In genomic region chr13:29540334-29540733, GRCh38 we compare ENCODE assay signal across 18 cellular contexts. TPM values are rescaled to one million over a fixed set of nuclear protein-coding genes. Genes with fewer than 3 reads are reported as not detected.
A peak's percentile ranks its signal among the peaks of the same experiment; 100 is the strongest.
DNase-seq lines count a peak whose midpoint lies in the region; ATAC-seq and TF ChIP-seq lines count a peak whose summit lies in the region.
"Had no signal": no experiment of that assay in that cellular context is flagged by ENCODE, and none has a peak within 500 bp of the region (broad histone marks: within the 10 kb centered on the region; RNA-seq: fewer than 3 reads in every experiment).

No MANE protein-coding gene starts in this region.

- CTCF ChIA-PET in OCI-LY7 (lab: Charles Lee; ENCODE audit: unreplicated experiment), result no interaction called here

- no peaks in the 10 kb centered on the region for H3F3A ChIP-seq in smooth muscle cell (ENCODE audit: low read depth)

- H3K4me3 ChIP-seq in OCI-LY7 (ENCODE audit: low read depth, low read length, poor library complexity, severe bottlenecking), result no peak overlapping the region
- H3K4me3 ChIP-seq in endodermal cell (ENCODE audit: low read length), result no peak overlapping the region
- no peak overlapping the region for H3K4me3 ChIP-seq in smooth muscle cell

- H3K4me2 ChIP-seq in OCI-LY7 (ENCODE audit: low read length) (no peak overlapping the region), smooth muscle cell (no peak overlapping the region)

- H2AFZ ChIP-seq in OCI-LY7 (ENCODE audit: low read length) (no peak overlapping the region), smooth muscle cell (ENCODE audit: low read depth) (no peak overlapping the region)

- H3K36me3 ChIP-seq in OCI-LY7 (ENCODE audit: insufficient read depth, low read length) (peaks cover 89% of the 10 kb centered on the region), endodermal cell (ENCODE audit: control insufficient read depth, insufficient read depth, low read length) (peaks cover 9% of the 10 kb centered on the region), smooth muscle cell (ENCODE audit: low read depth) (no peaks in the 10 kb centered on the region)

- H3K4me1 ChIP-seq in OCI-LY7 (ENCODE audit: insufficient read depth, low read length, poor library complexity, severe bottlenecking), result peaks cover 14% of the 10 kb centered on the region
- H3K4me1 ChIP-seq in endodermal cell (ENCODE audit: control insufficient read depth, insufficient read depth, low read length), result peaks cover 13% of the 10 kb centered on the region
- no peaks in the 10 kb centered on the region for H3K4me1 ChIP-seq in smooth muscle cell (ENCODE audit: low read depth)

- no peaks in the 10 kb centered on the region for H3K27me3 Mint-ChIP-seq in activated T-cell treated with anti-CD3 and anti-CD28 coated beads, Interleukin-2, amount 50 U/mL, for 24 hours
- no peaks in the 10 kb centered on the region for H3K27me3 Mint-ChIP-seq in endodermal cell (ENCODE audit: insufficient read depth)
- H3K27me3 Mint-ChIP-seq in stimulated activated naive B cell treated with anti-CD40 and anti-IgM and Interleukin-4, amounts not matched to agents 10 μg/mL and 1 μg/mL and 100 μg/mL, for 72 hours, result no peaks in the 10 kb centered on the region
- H3K27me3 Mint-ChIP-seq: B cell; CD4-positive, alpha-beta memory T cell had no signal

- in situ Hi-C loops in GM13976 (cut with MboI; ENCODE audit: low sequenced_read_pairs, unreplicated experiment), result no loop called here

- H3K36me3 Mint-ChIP-seq in activated T-cell treated with anti-CD3 and anti-CD28 coated beads, Interleukin-2, amount 50 U/mL, for 24 hours (ENCODE audit: low read depth), result peaks cover 92% of the 10 kb centered on the region
- H3K36me3 Mint-ChIP-seq in endodermal cell (ENCODE audit: low read depth), result no peaks in the 10 kb centered on the region
- peaks cover 35 to 56% of the 10 kb centered on the region in 2 donors for H3K36me3 Mint-ChIP-seq in stimulated activated naive B cell treated with anti-CD40 and anti-IgM and Interleukin-4, amounts not matched to agents 10 μg/mL and 1 μg/mL and 100 μg/mL, for 72 hours

- TSS peak; percentile 13 for BruUV-seq in OCI-LY7 (replicated peaks; lab: Mats Ljungman, UMichigan)

- H3K9ac ChIP-seq in endodermal cell (ENCODE audit: extremely low read depth, low read length, poor library complexity, severe bottlenecking) (no peak overlapping the region), smooth muscle cell (ENCODE audit: low read depth) (no peak overlapping the region)

- H3K27me3 ChIP-seq in endodermal cell (ENCODE audit: control insufficient read depth, insufficient read depth, low read length, poor library complexity, severe bottlenecking) (no peaks in the 10 kb centered on the region), smooth muscle cell (ENCODE audit: low read depth) (no peaks in the 10 kb centered on the region)

- intact Hi-C loops in OCI-LY7 (cut with micrococcal nuclease; ENCODE audit: unreplicated experiment), result no loop called here

- H3K4me1 Mint-ChIP-seq in activated T-cell treated with anti-CD3 and anti-CD28 coated beads, Interleukin-2, amount 50 U/mL, for 24 hours (ENCODE audit: low read depth), result peaks cover 63% of the 10 kb centered on the region
- H3K4me1 Mint-ChIP-seq in endodermal cell, result peaks cover 20% of the 10 kb centered on the region
- peaks cover 30 to 39% of the 10 kb centered on the region in 2 donors for H3K4me1 Mint-ChIP-seq in stimulated activated naive B cell treated with anti-CD40 and anti-IgM and Interleukin-4, amounts not matched to agents 10 μg/mL and 1 μg/mL and 100 μg/mL, for 72 hours

- H4K20me1 ChIP-seq in OCI-LY7 (ENCODE audit: insufficient read depth, low read length) (peaks cover 33% of the 10 kb centered on the region; the same call in 1 of the 2 replicates), smooth muscle cell (ENCODE audit: low read depth) (peaks cover 72% of the 10 kb centered on the region)

- POLR2A ChIA-PET in OCI-LY7 (lab: Charles Lee), result interaction anchor here (0.7 kb wide), 1 partner anchor 16 kb away, joined by 3 read pairs; no protein-coding TSS in a partner anchor

- no peaks in the 10 kb centered on the region for H3K9me3 Mint-ChIP-seq in activated T-cell treated with anti-CD3 and anti-CD28 coated beads, Interleukin-2, amount 50 U/mL, for 24 hours
- no peaks in the 10 kb centered on the region for H3K9me3 Mint-ChIP-seq in endodermal cell
- H3K9me3 Mint-ChIP-seq in stimulated activated naive B cell treated with anti-CD40 and anti-IgM and Interleukin-4, amounts not matched to agents 10 μg/mL and 1 μg/mL and 100 μg/mL, for 72 hours, result no peaks in the 10 kb centered on the region
- H3K9me3 Mint-ChIP-seq: CD4-positive, alpha-beta memory T cell had no signal

- ATAC-seq in stimulated activated naive B cell treated with anti-CD40 and anti-IgM and Interleukin-4, amounts not matched to agents 10 μg/mL and 1 μg/mL and 100 μg/mL, for 72 hours (replicated peaks), result no peak

- no peaks in the 10 kb centered on the region for H3K9me2 ChIP-seq in OCI-LY7 (ENCODE audit: insufficient read depth, low read length)

- H3K27ac ChIP-seq in OCI-LY7 (ENCODE audit: low read depth, low read length, poor library complexity, severe bottlenecking) (no peak overlapping the region), endodermal cell (ENCODE audit: low read depth, low read length) (no peak overlapping the region), smooth muscle cell (ENCODE audit: low read depth) (peak overlapping the region; percentile 5)

- TF ChIP-seq CTCF in OCI-LY7 (conservative IDR thresholded peaks at IDR 0.05; ENCODE audit: low read length) (no peak), endodermal cell (conservative IDR thresholded peaks at IDR 0.05) (no peak), smooth muscle cell (IDR thresholded peaks at IDR 0.05; ENCODE audit: borderline replicate concordance, insufficient read depth, poor library complexity, severe bottlenecking) (no peak), GM13976 (IDR thresholded peaks at IDR 0.05; ENCODE audit: borderline replicate concordance, control extremely low read depth, extremely low read depth, insufficient read depth, missing control alignments) (no peak)

- no peak overlapping the region for H3K4me3 Mint-ChIP-seq in activated T-cell treated with anti-CD3 and anti-CD28 coated beads, Interleukin-2, amount 50 U/mL, for 24 hours
- no peak overlapping the region for H3K4me3 Mint-ChIP-seq in endodermal cell
- no peak overlapping the region for H3K4me3 Mint-ChIP-seq in stimulated activated naive B cell treated with anti-CD40 and anti-IgM and Interleukin-4, amounts not matched to agents 10 μg/mL and 1 μg/mL and 100 μg/mL, for 72 hours
- H3K4me3 Mint-ChIP-seq: B cell; CD4-positive, alpha-beta memory T cell had no signal

- H3K79me2 ChIP-seq in OCI-LY7 (ENCODE audit: insufficient read depth, low read depth, low read length) (peaks cover 42% of the 10 kb centered on the region; the same call in 1 of the 2 replicates), smooth muscle cell (ENCODE audit: low read depth) (peaks cover 43% of the 10 kb centered on the region)

- WGBS in endodermal cell (ENCODE audit: insufficient coverage in 1 of 2, insufficient read length in 1 of 2), 2 experiments, result 71 to 74% methylated on average over 5 of the region's 5 CpGs
- 60% methylated on average over 5 of the region's 5 CpGs for WGBS in smooth muscle cell (ENCODE audit: low lambda C conversion rate)

- peak overlapping the region; percentile 85 for H3K27ac Mint-ChIP-seq in activated T-cell treated with anti-CD3 and anti-CD28 coated beads, Interleukin-2, amount 50 U/mL, for 24 hours
- peak overlapping the region; percentile 0 for H3K27ac Mint-ChIP-seq in endodermal cell
- no peak overlapping the region for H3K27ac Mint-ChIP-seq in stimulated activated naive B cell treated with anti-CD40 and anti-IgM and Interleukin-4, amounts not matched to agents 10 μg/mL and 1 μg/mL and 100 μg/mL, for 72 hours
- H3K27ac Mint-ChIP-seq: B cell had no signal

- no peak for DNase-seq in activated T-cell treated with anti-CD3 and anti-CD28 coated beads, Interleukin-2, amount 50 U/mL, for 24 hours
- no peak for DNase-seq in activated T-cell treated with anti-CD3 and anti-CD28 coated beads, Interleukin-2, amount 50 U/mL, for 1 hour
- DNase-seq in OCI-LY7 (ENCODE audit: low spot score), result no peak
- no peak for DNase-seq in endodermal cell
- no peak for DNase-seq in smooth muscle cell (lab: John Stamatoyannopoulos, UW; ENCODE audit: unreplicated experiment)
- DNase-seq in CD1c-positive myeloid dendritic cell (ENCODE audit: extremely low spot score), result no peak
- DNase-seq in stimulated activated naive B cell treated with anti-CD40 and anti-IgM and Interleukin-4, amounts not matched to agents 10 μg/mL and 1 μg/mL and 100 μg/mL, for 72 hours, result no peak
- no peak for DNase-seq in GM13976 (ENCODE audit: low spot score)
- DNase-seq: CD4-positive, alpha-beta memory T cell; DMS53; IMR-90; NCI-H1417; NCI-H187; NCI-H2107; NCI-H510A treated with DMSO at 0.1 percent for 48 hours; NCI-H774; RPMI8226 had no signal

- H3K9me3 ChIP-seq in OCI-LY7 (ENCODE audit: low read length), result no peaks in the 10 kb centered on the region
- no peaks in the 10 kb centered on the region for H3K9me3 ChIP-seq in endodermal cell (ENCODE audit: control insufficient read depth, low read length)
- no peaks in the 10 kb centered on the region for H3K9me3 ChIP-seq in smooth muscle cell (replicated peaks; ENCODE audit: low read depth)

RNA-seq across cellular contexts. Expression of gene SLC7A1, which starts 55.2 kb away (rescaled TPM):
- 32.3 and 39.5 TPM in 2 replicates for total RNA-seq in OCI-LY7 (2014; rRNA removed; shearing (Covaris generic))
- total RNA-seq in OCI-LY7 (2022) (130 and 141 TPM in 2 replicates), endodermal cell (10 to 100 TPM; 26.0 to 27.3 TPM), smooth muscle cell (19.6 and 36.6 TPM in 2 replicates)
- 28.0 TPM for polyA plus RNA-seq in endodermal cell (2013, experiment 1 of 2)
- polyA plus RNA-seq in endodermal cell (2013, experiment 2 of 2), result 19.5 TPM
- polyA plus RNA-seq in smooth muscle cell, result 7.9 and 13.7 TPM in 2 replicates
